In the genomic region with DNA sequence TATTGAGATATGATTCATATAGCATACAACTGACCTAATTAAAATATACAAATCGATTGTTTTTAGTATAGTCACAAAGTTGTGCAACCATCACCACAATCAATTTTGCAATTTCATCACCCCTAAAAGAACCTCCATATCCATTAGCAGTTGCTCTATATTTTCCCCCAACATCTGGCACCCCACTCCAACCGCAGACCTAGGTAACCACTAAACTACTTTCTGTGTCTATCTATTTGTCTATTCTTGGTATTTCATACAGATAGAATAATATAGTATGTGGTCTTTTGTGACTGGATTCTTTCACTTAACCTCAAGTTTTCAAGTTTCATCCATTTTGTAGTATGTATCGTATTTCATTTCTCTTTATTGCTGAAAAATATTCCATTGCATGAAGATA, we compare ENCODE assay signal across 27 cellular contexts.
"Had no signal": no experiment of that assay in that cellular context is flagged by ENCODE, and none has a peak within 500 bp of the region (broad histone marks: within the 10 kb centered on the region; RNA-seq: fewer than 3 reads in every experiment).

No MANE protein-coding gene starts in this region.

- FAIRE-seq: urothelium cell line had no signal

- H3K36me3 ChIP-seq: stomach, suprapubic skin, thoracic aorta, thyroid gland, tibial artery, tibial nerve, transverse colon, upper lobe of left lung, upper lobe of right lung, uterus, vagina had no signal

- H3K4me3 ChIP-seq: stomach, suprapubic skin, testis, thoracic aorta, thyroid gland, tibial artery, tibial nerve, transverse colon, upper lobe of left lung, upper lobe of right lung, uterus, vagina had no signal

- H3K9me3 ChIP-seq: suprapubic skin, testis, thoracic aorta, thyroid gland, tibial artery, transverse colon, upper lobe of left lung, upper lobe of right lung, uterus, vagina had no signal

- DNase-seq: stimulated activated CD4-positive, alpha-beta T cell treated with anti-CD3 and anti-CD28 coated beads, Interleukin-2, amount 100 ng/mL, for 48 hours; stimulated activated CD4-positive, alpha-beta T cell treated with anti-CD3 and anti-CD28 coated beads, Interleukin-4, amount 100 ng/mL, for 1 hour; stimulated activated CD4-positive, alpha-beta T cell treated with anti-CD3 and anti-CD28 coated beads, Interleukin-4, amount 100 ng/mL, for 24 hours; stimulated activated CD4-positive, alpha-beta T cell treated with anti-CD3 and anti-CD28 coated beads, Interleukin-4, amount 100 ng/mL, for 4 hours; stimulated activated CD8-positive, alpha-beta memory T cell treated with anti-CD3 and anti-CD28 coated beads, Interleukin-4, amount 100 ng/mL, for 48 hours; stimulated activated naive B cell treated with anti-CD40 and anti-IgM and Interleukin-4, amounts not matched to agents 10 μg/mL and 1 μg/mL and 100 μg/mL, for 72 hours; stimulated activated naive CD4-positive, alpha-beta T cell; stimulated activated naive CD4-positive, alpha-beta T cell treated with Interleukin-2 at 50 U/mL for 16 hours; stimulated activated naive CD8-positive, alpha-beta T cell treated with anti-CD3 and anti-CD28 coated beads, Interleukin-15, amount 100 ng/mL, for 72 hours; stimulated activated naive CD8-positive, alpha-beta T cell treated with anti-CD3 and anti-CD28 coated beads, Interleukin-15, Interleukin-2, amounts not matched to agents 100 U/mL and 50 U/mL, for 24 hours; stomach; substantia nigra; testis; thyroid gland; tibial artery; transverse colon; trophoblast cell; upper lobe of left lung; upper lobe of right lung; uterus had no signal

- ATAC-seq: stimulated activated effector memory CD8-positive, alpha-beta T cell treated with anti-CD3 and anti-CD28 coated beads, Interleukin-12 subunit alpha, Interleukin-12 subunit beta, amount 100 ng/mL, for 72 hours; stimulated activated memory B cell treated with anti-CD40 and anti-IgM and Interleukin-4, amounts not matched to agents 10 μg/mL and 1 μg/mL and 100 μg/mL, for 72 hours; stimulated activated naive B cell treated with anti-CD40 and anti-IgM and Interleukin-4, amounts not matched to agents 10 μg/mL and 1 μg/mL and 100 μg/mL, for 72 hours; stimulated activated naive CD8-positive, alpha-beta T cell treated with anti-CD3 and anti-CD28 coated beads, Interleukin-15, amount 100 ng/mL, for 72 hours; stimulated activated naive CD8-positive, alpha-beta T cell treated with anti-CD3 and anti-CD28 coated beads, Interleukin-15, Interleukin-2, amounts not matched to agents 100 U/mL and 50 U/mL, for 24 hours; upper lobe of right lung had no signal

- H3K27ac ChIP-seq: stomach, suprapubic skin, testis, thoracic aorta, thyroid gland, tibial artery, tibial nerve, transverse colon, upper lobe of left lung, upper lobe of right lung, uterus, vagina had no signal

- H3K4me1 ChIP-seq: stomach, testis, thyroid gland, tibial artery, tibial nerve, transverse colon, upper lobe of left lung, upper lobe of right lung, uterus, vagina had no signal

- H3K27me3 ChIP-seq: testis, thyroid gland, tibial nerve, upper lobe of left lung, upper lobe of right lung, uterus, vagina had no signal
